28 cellular contexts compared by ENCODE assay signal in genomic region chrX:137742846-137743245, GRCh38.
"Had no signal": no experiment of that assay in that cellular context is flagged by ENCODE, and none has a peak within 500 bp of the region (broad histone marks: within the 10 kb centered on the region; RNA-seq: fewer than 3 reads in every experiment).

No MANE protein-coding gene starts in this region.

- H3K27ac ChIP-seq: colonic mucosa, esophagus squamous epithelium, left lung, psoas muscle, sigmoid colon, stomach, thyroid gland, vagina had no signal

- H3K27me3 Mint-ChIP-seq: dendritic cell treated with granulocyte-macrophage colony-stimulating factor and Interleukin-4, amounts not matched to agents 40 ng/mL and 50 ng/mL, for 4 days had no signal

- H3K36me3 Mint-ChIP-seq: naive thymus-derived CD4-positive, alpha-beta T cell; stimulated activated effector memory CD8-positive, alpha-beta T cell treated with anti-CD3 and anti-CD28 coated beads, Interleukin-12 subunit alpha, Interleukin-12 subunit beta, amount 100 ng/mL, for 72 hours had no signal

- ATAC-seq: left cardiac atrium; left lung; naive thymus-derived CD4-positive, alpha-beta T cell; psoas muscle; right cardiac atrium; stimulated activated effector memory CD8-positive, alpha-beta T cell treated with anti-CD3 and anti-CD28 coated beads, Interleukin-12 subunit alpha, Interleukin-12 subunit beta, amount 100 ng/mL, for 72 hours had no signal

- H3K9me3 ChIP-seq: colonic mucosa, esophagus squamous epithelium, left lung, psoas muscle, sigmoid colon, stomach, thyroid gland, vagina had no signal

- H3K4me1 Mint-ChIP-seq: naive thymus-derived CD4-positive, alpha-beta T cell; stimulated activated effector memory CD8-positive, alpha-beta T cell treated with anti-CD3 and anti-CD28 coated beads, Interleukin-12 subunit alpha, Interleukin-12 subunit beta, amount 100 ng/mL, for 72 hours had no signal

- H3K4me1 ChIP-seq: colonic mucosa, esophagus squamous epithelium, left lung, psoas muscle, sigmoid colon, stomach, thyroid gland, vagina had no signal

- H3K4me3 ChIP-seq: colonic mucosa, esophagus squamous epithelium, left lung, psoas muscle, sigmoid colon, stomach, thyroid gland, vagina had no signal

- FAIRE-seq: endometrium, kidney had no signal

- H3K27ac Mint-ChIP-seq: dendritic cell treated with granulocyte-macrophage colony-stimulating factor and Interleukin-4, amounts not matched to agents 40 ng/mL and 50 ng/mL, for 4 days; naive thymus-derived CD4-positive, alpha-beta T cell; nephron; stimulated activated effector memory CD8-positive, alpha-beta T cell treated with anti-CD3 and anti-CD28 coated beads, Interleukin-12 subunit alpha, Interleukin-12 subunit beta, amount 100 ng/mL, for 72 hours had no signal

- H3K27me3 ChIP-seq: esophagus squamous epithelium, left lung, sigmoid colon, stomach, thyroid gland, vagina had no signal

- H3K9me3 Mint-ChIP-seq: dendritic cell treated with granulocyte-macrophage colony-stimulating factor and Interleukin-4, amounts not matched to agents 40 ng/mL and 50 ng/mL, for 4 days had no signal

- H3K4me3 Mint-ChIP-seq: dendritic cell treated with granulocyte-macrophage colony-stimulating factor and Interleukin-4, amounts not matched to agents 40 ng/mL and 50 ng/mL, for 4 days; naive thymus-derived CD4-positive, alpha-beta T cell; nephron; stimulated activated effector memory CD8-positive, alpha-beta T cell treated with anti-CD3 and anti-CD28 coated beads, Interleukin-12 subunit alpha, Interleukin-12 subunit beta, amount 100 ng/mL, for 72 hours had no signal

- DNase-seq: colonic mucosa; effector memory CD4-positive, alpha-beta T cell; erythroblast; esophagus squamous epithelium; foreskin melanocyte; glutamatergic neuron; hypothalamus; kidney; left cardiac atrium; left lung; mesenchymal stem cell; midbrain; naive thymus-derived CD4-positive, alpha-beta T cell; nucleus accumbens; posterior cingulate gyrus; psoas muscle; right cardiac atrium; sigmoid colon; stimulated activated CD4-positive, alpha-beta T cell treated with anti-CD3 and anti-CD28 coated beads, Interleukin-2, amount 100 ng/mL, for 24 hours; stimulated activated CD4-positive, alpha-beta T cell treated with anti-CD3 and anti-CD28 coated beads, Interleukin-4, amount 100 ng/mL, for 24 hours; stimulated activated naive CD4-positive, alpha-beta T cell treated with Interleukin-2 at 50 U/mL for 16 hours; stomach; thyroid gland had no signal

- H3K36me3 ChIP-seq: colonic mucosa, esophagus squamous epithelium, left lung, sigmoid colon, stomach, thyroid gland, vagina had no signal
